Comparison of ENCODE assay signal across 10 cellular contexts in the genomic region with DNA sequence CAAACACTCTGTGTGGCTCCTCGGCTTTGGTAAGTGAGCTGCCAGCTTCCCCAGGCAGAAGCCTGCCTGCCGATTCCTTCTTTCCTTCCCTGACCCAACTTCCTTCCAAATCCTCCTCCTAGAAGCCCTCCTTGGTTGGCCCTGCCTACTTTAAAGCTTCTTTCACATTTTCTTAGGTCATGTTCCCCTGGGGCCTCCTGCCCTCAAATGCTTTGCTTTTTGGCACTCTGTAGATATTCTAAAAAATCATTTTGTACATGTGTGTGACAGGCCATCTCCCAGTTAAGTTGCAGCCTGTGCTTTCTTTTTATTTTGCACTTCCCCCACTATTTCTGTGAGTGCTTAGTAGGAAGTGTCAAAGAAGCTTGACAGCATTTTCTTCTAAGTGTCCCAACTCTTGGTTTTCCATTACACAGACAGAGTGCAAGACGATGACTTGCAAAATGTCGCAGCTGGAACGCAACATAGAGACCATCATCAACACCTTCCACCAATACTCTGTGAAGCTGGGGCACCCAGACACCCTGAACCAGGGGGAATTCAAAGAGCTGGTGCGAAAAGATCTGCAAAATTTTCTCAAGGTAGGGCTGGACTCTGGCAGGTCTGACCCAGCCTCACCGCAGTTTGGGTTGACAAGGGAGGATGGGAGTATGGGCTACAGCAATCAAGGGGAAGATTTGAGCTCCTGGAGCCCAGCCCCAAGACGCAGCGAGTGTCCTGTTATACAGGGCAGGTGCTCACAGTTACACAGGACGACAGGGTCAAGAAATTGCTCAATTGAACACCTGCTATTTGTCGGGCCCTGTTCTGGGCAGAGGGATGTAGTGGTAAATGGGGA. TPM values are rescaled to one million over a fixed set of nuclear protein-coding genes. Genes with fewer than 3 reads are reported as not detected.
DNase-seq lines count a peak whose midpoint lies in the region; ATAC-seq and TF ChIP-seq lines count a peak whose summit lies in the region.
"Had no signal": no experiment of that assay in that cellular context is flagged by ENCODE, and none has a peak within 500 bp of the region (broad histone marks: within the 10 kb centered on the region; RNA-seq: fewer than 3 reads in every experiment).

Gene S100A9 (plus strand): TSS at position 2 of the 838 bp plus-strand sequence. CDS start 430 bp downstream, at position 432.

- in situ Hi-C loops in gastrocnemius medialis (cut with MboI; ENCODE audit: low sequenced_read_pairs in 4 of 4) = loop anchor here in 2 of 4 donors (10.0 to 25.0 kb wide), 3 partner anchors 137 to 654 kb away; partner anchors contain the start of gene INTS3 (in 1 of the 2)

- no peak within 1 kb of the TSS for H3K4me3 Mint-ChIP-seq in activated T-helper 1 cell treated with anti-CD3 and anti-CD28 coated beads, Interleukin-12 subunit alpha, Interleukin-12 subunit beta, Interleukin-2, Interleukin-4 antibody, amounts not matched to agents 30 ng/mL and 10 ng/mL and 1 ng/mL, durations not matched to agents 14 hours and 24 hours and 36 hours
- H3K4me3 Mint-ChIP-seq in activated T-cell treated with anti-CD3 and anti-CD28 coated beads, Interleukin-2, amount 50 U/mL, for 4 hours = no peak within 1 kb of the TSS

- WGBS in right cardiac atrium = 76% methylated on average over 11 of the region's 11 CpGs

- H3K27me3 Mint-ChIP-seq in activated T-helper 1 cell treated with anti-CD3 and anti-CD28 coated beads, Interleukin-12 subunit alpha, Interleukin-12 subunit beta, Interleukin-2, Interleukin-4 antibody, amounts not matched to agents 30 ng/mL and 10 ng/mL and 1 ng/mL, durations not matched to agents 14 hours and 24 hours and 36 hours (ENCODE audit: insufficient read depth) = peaks cover 5% of the 10 kb centered on the region
- peaks cover 2% of the 10 kb centered on the region for H3K27me3 Mint-ChIP-seq in activated T-cell treated with anti-CD3 and anti-CD28 coated beads, Interleukin-2, amount 50 U/mL, for 4 hours (ENCODE audit: low read depth)

- H3K9me3 Mint-ChIP-seq in activated T-helper 1 cell treated with anti-CD3 and anti-CD28 coated beads, Interleukin-12 subunit alpha, Interleukin-12 subunit beta, Interleukin-2, Interleukin-4 antibody, amounts not matched to agents 30 ng/mL and 10 ng/mL and 1 ng/mL, durations not matched to agents 14 hours and 24 hours and 36 hours = no peaks in the 10 kb centered on the region
- H3K9me3 Mint-ChIP-seq in activated T-cell treated with anti-CD3 and anti-CD28 coated beads, Interleukin-2, amount 50 U/mL, for 4 hours = no peaks in the 10 kb centered on the region

- H3K9me3 ChIP-seq in right cardiac atrium (ENCODE audit: control insufficient read depth, low read length) (no peaks in the 10 kb centered on the region), gastrocnemius medialis (no peaks in the 10 kb centered on the region)

- H3K27ac ChIP-seq in right cardiac atrium (ENCODE audit: low read length) (no peak within 1 kb of the TSS), gastrocnemius medialis (peak within 1 kb of the TSS in 3 of 4 donors; percentile 25 to 55 (median 50))

- intact Hi-C loops in activated T-helper 1 cell treated with anti-CD3 and anti-CD28 coated beads, Interleukin-12 subunit alpha, Interleukin-12 subunit beta, Interleukin-2, Interleukin-4 antibody, amounts not matched to agents 30 ng/mL and 10 ng/mL and 1 ng/mL, durations not matched to agents 14 hours and 24 hours and 36 hours (cut with micrococcal nuclease) = loop anchor here (10.0 kb wide), 2 partner anchors 257 to 387 kb away; partner anchors contain the start of genes S100A14 and S100A16
- intact Hi-C loops in right cardiac atrium (cut with DNase I) (no loop called here), gastrocnemius medialis (cut with DNase I; ENCODE audit: low total_unique reads) (loop anchor here (5.0 to 10.0 kb wide), 3 partner anchors 34 to 387 kb away; partner anchors contain the start of genes S100A2 and S100A8)

- no peak for ATAC-seq in right cardiac atrium
- peak in 1 of 2 donors; percentile 35 for ATAC-seq in gastrocnemius medialis
- no peak for ATAC-seq in HG02610 (IDR thresholded peaks at IDR 0.05; ENCODE audit: unreplicated experiment)
- ATAC-seq in activated T-cell treated with anti-CD3 and anti-CD28 coated beads, Interleukin-2, amount 50 U/mL, for 4 hours = no peak
- no peak for ATAC-seq in SK-N-SH treated with all-trans-retinoic acid at 6 μM for 48 hours

- no peaks in the 10 kb centered on the region for H3K27me3 ChIP-seq in right cardiac atrium (ENCODE audit: control insufficient read depth, insufficient read depth)
- H3K27me3 ChIP-seq in gastrocnemius medialis = no peaks in the 10 kb centered on the region

- no peak within 1 kb of the TSS for H3K4me3 ChIP-seq in right cardiac atrium (ENCODE audit: low read length)
- H3K4me3 ChIP-seq in gastrocnemius medialis = peak within 1 kb of the TSS in 1 of 4 donors; percentile 14

- H3K36me3 ChIP-seq in gastrocnemius medialis = no peaks in the 10 kb centered on the region

- peak within 1 kb of the TSS; percentile 34 for H3K27ac Mint-ChIP-seq in activated T-helper 1 cell treated with anti-CD3 and anti-CD28 coated beads, Interleukin-12 subunit alpha, Interleukin-12 subunit beta, Interleukin-2, Interleukin-4 antibody, amounts not matched to agents 30 ng/mL and 10 ng/mL and 1 ng/mL, durations not matched to agents 14 hours and 24 hours and 36 hours

- no peaks in the 10 kb centered on the region for H3K4me1 ChIP-seq in right cardiac atrium (ENCODE audit: control insufficient read depth, insufficient read depth, low read length)
- H3K4me1 ChIP-seq in gastrocnemius medialis = peaks cover 5 to 16% of the 10 kb centered on the region in 2 donors

- no peak for TF ChIP-seq CTCF in gastrocnemius medialis (IDR thresholded peaks at IDR 0.05 in 4 of 5, conservative IDR thresholded peaks at IDR 0.05 in 1 of 5)

- peak in 1 of 2 donors; percentile 19 for TF ChIP-seq POLR2A in gastrocnemius medialis (IDR thresholded peaks at IDR 0.05)

- H3K4me1 Mint-ChIP-seq in activated T-helper 1 cell treated with anti-CD3 and anti-CD28 coated beads, Interleukin-12 subunit alpha, Interleukin-12 subunit beta, Interleukin-2, Interleukin-4 antibody, amounts not matched to agents 30 ng/mL and 10 ng/mL and 1 ng/mL, durations not matched to agents 14 hours and 24 hours and 36 hours (ENCODE audit: low read depth) = peaks cover 28% of the 10 kb centered on the region
- peaks cover 14% of the 10 kb centered on the region for H3K4me1 Mint-ChIP-seq in activated T-cell treated with anti-CD3 and anti-CD28 coated beads, Interleukin-2, amount 50 U/mL, for 4 hours (ENCODE audit: low read depth)

- H3K36me3 Mint-ChIP-seq in activated T-helper 1 cell treated with anti-CD3 and anti-CD28 coated beads, Interleukin-12 subunit alpha, Interleukin-12 subunit beta, Interleukin-2, Interleukin-4 antibody, amounts not matched to agents 30 ng/mL and 10 ng/mL and 1 ng/mL, durations not matched to agents 14 hours and 24 hours and 36 hours (ENCODE audit: low read depth) = no peaks in the 10 kb centered on the region
- no peaks in the 10 kb centered on the region for H3K36me3 Mint-ChIP-seq in activated T-cell treated with anti-CD3 and anti-CD28 coated beads, Interleukin-2, amount 50 U/mL, for 4 hours (ENCODE audit: insufficient read depth)

- DNase-seq in GF-D8 (lab: John Stamatoyannopoulos, UW) = peak; percentile 83
- no peak for DNase-seq in activated T-helper 1 cell treated with anti-CD3 and anti-CD28 coated beads, Interleukin-12 subunit alpha, Interleukin-12 subunit beta, Interleukin-2, Interleukin-4 antibody, amounts not matched to agents 30 ng/mL and 10 ng/mL and 1 ng/mL, durations not matched to agents 14 hours and 24 hours and 36 hours (ENCODE audit: low spot score)
- no peak for DNase-seq in right cardiac atrium
- no peak for DNase-seq in gastrocnemius medialis
- DNase-seq in activated T-cell treated with anti-CD3 and anti-CD28 coated beads, Interleukin-2, amount 50 U/mL, for 4 hours = no peak
- no peak for DNase-seq in retina
- DNase-seq: activated CD4-positive, alpha-beta T cell treated with anti-CD3 and anti-CD28 coated beads, Interleukin-2, amount 50 U/mL, for 48 hours; KG1 had no signal

TF ChIP-seq in SK-N-SH treated with all-trans-retinoic acid at 6 μM for 48 hours, 23 proteins besides CTCF, POLR2A, EP300 and RAD21 (continues in another document):
- TF ChIP-seq PATZ1 (CRISPR knock-in tag; IDR thresholded peaks at IDR 0.05; ENCODE audit: borderline replicate concordance) (no peak), ZFP30 (CRISPR knock-in tag; IDR thresholded peaks at IDR 0.05) (no peak), ZNF565 (CRISPR knock-in tag; conservative IDR thresholded peaks at IDR 0.05; ENCODE audit: low read depth) (no peak), BACH2 (CRISPR knock-in tag; IDR thresholded peaks at IDR 0.05; ENCODE audit: borderline replicate concordance) (no peak), ISL1 (CRISPR knock-in tag; IDR thresholded peaks at IDR 0.05) (no peak), ZC3H10 (CRISPR knock-in tag; IDR thresholded peaks at IDR 0.05) (no peak), RARB (CRISPR knock-in tag; IDR thresholded peaks at IDR 0.05) (no peak), ZFP3 (CRISPR knock-in tag; IDR thresholded peaks at IDR 0.05) (no peak)

RNA-seq across cellular contexts. Expression of gene S100A9, which starts in this region (rescaled TPM):
- not detected in 2 replicates for total RNA-seq in activated T-helper 1 cell treated with anti-CD3 and anti-CD28 coated beads, Interleukin-12 subunit alpha, Interleukin-12 subunit beta, Interleukin-2, Interleukin-4 antibody, amounts not matched to agents 30 ng/mL and 10 ng/mL and 1 ng/mL, durations not matched to agents 14 hours and 24 hours and 36 hours
- total RNA-seq in right cardiac atrium (100 to 1,000 TPM in 3 of 4 donors, 10 to 100 TPM in 1; 48.6 to 167 (median 142) TPM), gastrocnemius medialis (100 to 1,000 TPM in 2 of 4 donors, 10 to 100 TPM in 2; 57.4 to 205 (median 87.1) TPM)
- 69.9 TPM for polyA plus RNA-seq in right cardiac atrium
- under 1 TPM in 1 of 3 donors, not detected in 2; 0.38 TPM for total RNA-seq in activated T-cell treated with anti-CD3 and anti-CD28 coated beads, Interleukin-2, amount 50 U/mL, for 4 hours

Comparison
In these comparisons a context has a peak if more than half of its experiments do, and no peak if none do; other contexts are left out.
1. RNA of gene S100A9 (total RNA-seq): 48.6 to 167 TPM in right cardiac atrium and 57.4 to 205 TPM in gastrocnemius medialis; 0.38 TPM in activated T-cell treated with anti-CD3 and anti-CD28 coated beads, Interleukin-2, amount 50 U/mL, for 4 hours and not detected in activated T-helper 1 cell treated with anti-CD3 and anti-CD28 coated beads, Interleukin-12 subunit alpha, Interleukin-12 subunit beta, Interleukin-2, Interleukin-4 antibody, amounts not matched to agents 30 ng/mL and 10 ng/mL and 1 ng/mL, durations not matched to agents 14 hours and 24 hours and 36 hours; every median in the first group is over 10 times any median in the second.
2. intact Hi-C loops: an anchor here in activated T-helper 1 cell treated with anti-CD3 and anti-CD28 coated beads, Interleukin-12 subunit alpha, Interleukin-12 subunit beta, Interleukin-2, Interleukin-4 antibody, amounts not matched to agents 30 ng/mL and 10 ng/mL and 1 ng/mL, durations not matched to agents 14 hours and 24 hours and 36 hours (10.0 kb wide) and gastrocnemius medialis (5.0 to 10.0 kb wide); none called in right cardiac atrium.